In the genomic region with DNA sequence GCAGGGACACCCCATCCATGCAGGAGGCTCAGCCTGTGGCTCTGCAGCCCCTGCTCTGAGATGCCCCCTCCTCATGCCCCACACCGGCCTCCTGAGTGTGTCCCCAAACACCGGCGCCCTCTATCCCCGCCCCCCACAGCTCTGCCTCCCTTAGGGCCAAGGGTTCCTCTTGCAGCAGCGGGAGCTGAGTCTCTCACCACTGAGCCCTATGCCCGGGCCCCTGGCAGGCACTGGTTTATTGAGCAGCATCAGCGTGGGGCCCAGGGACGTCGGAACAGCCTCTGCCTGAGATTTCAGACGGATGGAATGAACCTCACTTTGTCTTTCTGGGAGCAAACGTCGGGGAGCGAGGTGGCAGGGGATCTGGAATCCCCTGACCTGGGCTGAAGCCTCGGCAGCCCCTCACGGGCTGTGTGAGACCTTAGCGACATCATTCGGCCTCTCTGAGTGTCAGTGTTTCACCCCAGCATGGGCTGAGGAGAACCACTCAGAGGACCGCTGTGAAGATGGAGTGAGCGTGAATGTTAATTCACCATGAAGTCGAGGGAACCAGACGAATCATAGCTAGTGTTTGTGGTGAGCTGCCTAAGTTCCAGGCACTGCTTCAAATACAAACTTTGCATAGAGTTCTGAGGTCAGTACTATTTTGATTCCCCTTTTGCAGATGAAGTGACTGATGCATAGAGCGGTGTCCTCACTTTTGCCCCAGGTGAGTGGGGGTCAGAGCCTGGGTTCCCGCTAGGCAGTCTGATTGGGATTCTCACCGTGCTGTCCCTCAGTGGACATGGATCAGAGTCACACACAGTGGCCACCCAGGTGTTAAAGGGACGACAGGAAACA, we compare ENCODE assay signal across 9 cellular contexts. TPM values are rescaled to one million over a fixed set of nuclear protein-coding genes. Genes with fewer than 3 reads are reported as not detected.
A peak's percentile ranks its signal among the peaks of the same experiment; 100 is the strongest.
DNase-seq lines count a peak whose midpoint lies in the region; ATAC-seq and TF ChIP-seq lines count a peak whose summit lies in the region.
"Had no signal": no experiment of that assay in that cellular context is flagged by ENCODE, and none has a peak within 500 bp of the region (broad histone marks: within the 10 kb centered on the region; RNA-seq: fewer than 3 reads in every experiment).

No MANE protein-coding gene starts in this region.

- H3K27ac Mint-ChIP-seq in activated T-cell treated with anti-CD3 and anti-CD28 coated beads, Interleukin-2, amount 50 U/mL, for 24 hours: no peak overlapping the region
- H3K27ac Mint-ChIP-seq in activated CD4-positive, alpha-beta T cell treated with anti-CD3 and anti-CD28 coated beads, Interleukin-2, amount 10 ng/mL, durations not matched to agents 7 days and 5 days: no peak overlapping the region
- H3K27ac Mint-ChIP-seq in activated CD4-positive, alpha-beta memory T cell treated with anti-CD3 and anti-CD28 coated beads for 36 hours: no peak overlapping the region

- H3K9me3 Mint-ChIP-seq in activated T-cell treated with anti-CD3 and anti-CD28 coated beads, Interleukin-2, amount 50 U/mL, for 24 hours: no peaks in the 10 kb centered on the region
- no peaks in the 10 kb centered on the region for H3K9me3 Mint-ChIP-seq in activated CD4-positive, alpha-beta T cell treated with anti-CD3 and anti-CD28 coated beads, Interleukin-2, amount 10 ng/mL, durations not matched to agents 7 days and 5 days
- no peaks in the 10 kb centered on the region for H3K9me3 Mint-ChIP-seq in activated CD4-positive, alpha-beta memory T cell treated with anti-CD3 and anti-CD28 coated beads for 36 hours

- POLR2A ChIA-PET in activated CD4-positive, alpha-beta T cell treated with anti-CD3 and anti-CD28 coated beads, Interleukin-2, amount 10 ng/mL, durations not matched to agents 7 days and 5 days (lab: Charles Lee): no interaction called here
- POLR2A ChIA-PET in activated CD4-positive, alpha-beta memory T cell treated with anti-CD3 and anti-CD28 coated beads for 36 hours (lab: Charles Lee): no interaction called here

- no peak for TF ChIP-seq CTCF in GM12875 (IDR thresholded peaks at IDR 0.05; ENCODE audit: borderline replicate concordance, insufficient read depth, low read depth, low read length)
- TF ChIP-seq CTCF in upper lobe of left lung (IDR thresholded peaks at IDR 0.05): no peak

- DNase-seq in upper lobe of left lung: no peak
- DNase-seq in activated T-cell treated with anti-CD3 and anti-CD28 coated beads, Interleukin-2, amount 50 U/mL, for 24 hours: no peak
- DNase-seq in activated CD4-positive, alpha-beta T cell treated with anti-CD3 and anti-CD28 coated beads, Interleukin-2, amount 10 ng/mL, durations not matched to agents 7 days and 5 days: no peak
- no peak for DNase-seq in activated CD4-positive, alpha-beta memory T cell treated with anti-CD3 and anti-CD28 coated beads for 36 hours
- DNase-seq: NCI-H510A treated with DMSO at 0.1 percent for 48 hours had no signal

- no peak overlapping the region for H3K9ac ChIP-seq in duodenal mucosa (ENCODE audit: low read depth in 1 of 2, low read length in 2 of 2)

- H3K27me3 Mint-ChIP-seq in activated T-cell treated with anti-CD3 and anti-CD28 coated beads, Interleukin-2, amount 50 U/mL, for 24 hours: peaks cover 60% of the 10 kb centered on the region
- peaks cover 41% of the 10 kb centered on the region for H3K27me3 Mint-ChIP-seq in activated CD4-positive, alpha-beta T cell treated with anti-CD3 and anti-CD28 coated beads, Interleukin-2, amount 10 ng/mL, durations not matched to agents 7 days and 5 days
- peaks cover 41% of the 10 kb centered on the region for H3K27me3 Mint-ChIP-seq in activated CD4-positive, alpha-beta memory T cell treated with anti-CD3 and anti-CD28 coated beads for 36 hours

- peaks cover 28% of the 10 kb centered on the region for H3K4me1 Mint-ChIP-seq in activated T-cell treated with anti-CD3 and anti-CD28 coated beads, Interleukin-2, amount 50 U/mL, for 24 hours (ENCODE audit: low read depth)
- H3K4me1 Mint-ChIP-seq in activated CD4-positive, alpha-beta T cell treated with anti-CD3 and anti-CD28 coated beads, Interleukin-2, amount 10 ng/mL, durations not matched to agents 7 days and 5 days: peaks cover 11% of the 10 kb centered on the region
- peaks cover 15% of the 10 kb centered on the region for H3K4me1 Mint-ChIP-seq in activated CD4-positive, alpha-beta memory T cell treated with anti-CD3 and anti-CD28 coated beads for 36 hours (ENCODE audit: low read depth)

- no peak for TF ChIP-seq EP300 in upper lobe of left lung (IDR thresholded peaks at IDR 0.05)

- H3K4me3 Mint-ChIP-seq in activated T-cell treated with anti-CD3 and anti-CD28 coated beads, Interleukin-2, amount 50 U/mL, for 24 hours: no peak overlapping the region
- no peak overlapping the region for H3K4me3 Mint-ChIP-seq in activated CD4-positive, alpha-beta T cell treated with anti-CD3 and anti-CD28 coated beads, Interleukin-2, amount 10 ng/mL, durations not matched to agents 7 days and 5 days
- H3K4me3 Mint-ChIP-seq in activated CD4-positive, alpha-beta memory T cell treated with anti-CD3 and anti-CD28 coated beads for 36 hours: no peak overlapping the region

- no peak for TF ChIP-seq POLR2A in upper lobe of left lung (IDR thresholded peaks at IDR 0.05)

- H3K27ac ChIP-seq in duodenal mucosa (ENCODE audit: low read depth, low read length) (peak overlapping the region; percentile 66), upper lobe of left lung (no peak overlapping the region)

- H3K36me3 ChIP-seq in duodenal mucosa (ENCODE audit: control insufficient read depth in 1 of 2, insufficient read depth in 2 of 2, low read length in 2 of 2): no peaks in the 10 kb centered on the region
- no peaks in the 10 kb centered on the region for H3K36me3 ChIP-seq in upper lobe of left lung

- ATAC-seq in GM21360 (IDR thresholded peaks at IDR 0.05; ENCODE audit: unreplicated experiment) (peak; percentile 36), HG03159 (IDR thresholded peaks at IDR 0.05; ENCODE audit: unreplicated experiment) (peak; percentile 53), upper lobe of left lung (ENCODE audit: low FRiP score in 2 of 2) (no peak)

- CTCF ChIA-PET in activated CD4-positive, alpha-beta T cell treated with anti-CD3 and anti-CD28 coated beads, Interleukin-2, amount 10 ng/mL, durations not matched to agents 7 days and 5 days (lab: Charles Lee): interaction anchor here (1.5 kb wide), 1 partner anchor 65 kb away, joined by 3 read pairs; no protein-coding TSS in a partner anchor
- CTCF ChIA-PET in activated CD4-positive, alpha-beta memory T cell treated with anti-CD3 and anti-CD28 coated beads for 36 hours (lab: Charles Lee): no interaction called here

- intact Hi-C loops in activated CD4-positive, alpha-beta memory T cell treated with anti-CD3 and anti-CD28 coated beads for 36 hours (cut with micrococcal nuclease): no loop called here

- peaks cover 27 to 37% of the 10 kb centered on the region in 2 donors for H3K4me1 ChIP-seq in duodenal mucosa (ENCODE audit: control insufficient read depth in 1 of 2, insufficient read depth in 2 of 2, low read length in 2 of 2)
- peaks cover 7 to 30% (median 10%) of the 10 kb centered on the region in 4 donors for H3K4me1 ChIP-seq in upper lobe of left lung

- H3K9me3 ChIP-seq in duodenal mucosa (ENCODE audit: control insufficient read depth in 1 of 2, low read length in 2 of 2) (no peaks in the 10 kb centered on the region), upper lobe of left lung (no peaks in the 10 kb centered on the region)

- H3K4me3 ChIP-seq in GM12875 (ENCODE audit: low read depth, low read length) (peak overlapping the region; percentile 33), duodenal mucosa (ENCODE audit: low read depth in 1 of 2, low read length in 2 of 2) (no peak overlapping the region), upper lobe of left lung (no peak overlapping the region)

- whole genome bisulfite sequencing in upper lobe of left lung, 2 donors: 74 to 80% methylated on average over 10 to 25 of the region's 25 CpGs

- H3K36me3 Mint-ChIP-seq in activated T-cell treated with anti-CD3 and anti-CD28 coated beads, Interleukin-2, amount 50 U/mL, for 24 hours (ENCODE audit: low read depth): no peaks in the 10 kb centered on the region
- no peaks in the 10 kb centered on the region for H3K36me3 Mint-ChIP-seq in activated CD4-positive, alpha-beta T cell treated with anti-CD3 and anti-CD28 coated beads, Interleukin-2, amount 10 ng/mL, durations not matched to agents 7 days and 5 days (ENCODE audit: low read depth)
- no peaks in the 10 kb centered on the region for H3K36me3 Mint-ChIP-seq in activated CD4-positive, alpha-beta memory T cell treated with anti-CD3 and anti-CD28 coated beads for 36 hours

- peaks cover 15 to 28% of the 10 kb centered on the region in 2 donors for H3K27me3 ChIP-seq in duodenal mucosa (ENCODE audit: control insufficient read depth in 1 of 2, insufficient read depth in 2 of 2, low read length in 2 of 2)
- H3K27me3 ChIP-seq in upper lobe of left lung: peaks cover 0 to 2% (median 0%) of the 10 kb centered on the region in 4 donors

RNA-seq across cellular contexts. Expression of gene C16orf74, which starts 5.3 kb away (rescaled TPM):
- 1 to 10 TPM in 5 of 6 donors, not detected in 1; 1.2 to 6.3 (median 4.1) TPM for total RNA-seq in upper lobe of left lung
- 1 to 10 TPM; 1.6 to 1.7 TPM for total RNA-seq in activated CD4-positive, alpha-beta T cell treated with anti-CD3 and anti-CD28 coated beads, Interleukin-2, amount 10 ng/mL, durations not matched to agents 7 days and 5 days
- not detected for total RNA-seq in activated CD4-positive, alpha-beta memory T cell treated with anti-CD3 and anti-CD28 coated beads for 36 hours

RNA-seq across cellular contexts. Expression of gene EMC8, which starts 43.2 kb away (rescaled TPM):
- total RNA-seq in upper lobe of left lung: 10 to 100 TPM; 15.8 to 39.8 (median 25.6) TPM
- 10 to 100 TPM; 24.0 to 27.6 TPM for total RNA-seq in activated CD4-positive, alpha-beta T cell treated with anti-CD3 and anti-CD28 coated beads, Interleukin-2, amount 10 ng/mL, durations not matched to agents 7 days and 5 days
- 10 to 100 TPM; 27.5 to 27.9 TPM for total RNA-seq in activated CD4-positive, alpha-beta memory T cell treated with anti-CD3 and anti-CD28 coated beads for 36 hours

RNA-seq across cellular contexts. Expression of gene COX4I1, which starts 43.3 kb away (rescaled TPM):
- 100 to 1,000 TPM; 160 to 490 (median 439) TPM for total RNA-seq in upper lobe of left lung
- total RNA-seq in activated CD4-positive, alpha-beta T cell treated with anti-CD3 and anti-CD28 coated beads, Interleukin-2, amount 10 ng/mL, durations not matched to agents 7 days and 5 days: 100 to 1,000 TPM; 461 to 486 TPM
- total RNA-seq in activated CD4-positive, alpha-beta memory T cell treated with anti-CD3 and anti-CD28 coated beads for 36 hours: 100 to 1,000 TPM; 493 to 511 TPM

Comparison
In these comparisons a context has a peak if more than half of its experiments do, and no peak if none do; other contexts are left out.
1. ATAC-seq: peak in GM21360 (single experiment) and HG03159 (single experiment); none in upper lobe of left lung (0 of 2).